In genomic region chr7:141481971-141482370, GRCh38 we compare ENCODE assay signal across 24 cellular contexts.
DNase-seq lines count a peak whose midpoint lies in the region; ATAC-seq, FAIRE-seq and TF ChIP-seq lines count a peak whose summit lies in the region.
"Had no signal": no experiment of that assay in that cellular context is flagged by ENCODE, and none has a peak within 500 bp of the region (broad histone marks: within the 10 kb centered on the region; RNA-seq: fewer than 3 reads in every experiment).

No MANE protein-coding gene starts in this region.

- DNase-seq in cardiac septum (ENCODE audit: low spot score), result peak; percentile 27
- DNase-seq in right cardiac atrium, result no peak
- no peak for DNase-seq in H1 (ENCODE audit: low read depth in 1 of 2, low spot score in 2 of 2)
- peak in 22 of 42 donors; percentile 19 to 82 (median 44) for DNase-seq in head of caudate nucleus
- DNase-seq in GM03348 (ENCODE audit: low spot score), result no peak
- DNase-seq in amniotic stem cell (lab: John Stamatoyannopoulos, UW), result no peak
- no peak for DNase-seq in lower lobe of right lung
- DNase-seq: AML-193; Caco-2; Calu3; CD4-positive, alpha-beta T cell; CD8-positive, alpha-beta T cell; DMS79 treated with DMSO at 0.1 percent for 48 hours; GF-D8 had no signal

- FAIRE-seq in H1 (lab: Jason Lieb, UNC), result no peak
- FAIRE-seq: A549, D721Med, G401.6, GM12878, GM12892, GM18507, GM19239 had no signal

- no peak overlapping the region for H3K27ac ChIP-seq in right cardiac atrium (ENCODE audit: low read length)
- no peak overlapping the region for H3K27ac ChIP-seq in H1 (ENCODE audit: low read depth, low read length)
- H3K27ac ChIP-seq in lower lobe of right lung, result no peak overlapping the region
- H3K27ac ChIP-seq: 22Rv1; A549; BLaER1 treated with 17β-estradiol and CSF1 and Interleukin-3, amounts not matched to agents 10 nM and 100 nM; C4-2B had no signal

- intact Hi-C loops in cardiac septum (cut with DNase I), result no loop called here
- intact Hi-C loops in right cardiac atrium (cut with DNase I), result no loop called here
- intact Hi-C loops in head of caudate nucleus (cut with DNase I), result no loop called here
- intact Hi-C loops in lower lobe of right lung (cut with DNase I), result no loop called here

- no peak overlapping the region for H2BK120ac ChIP-seq in H1 (replicated peaks; ENCODE audit: low read depth, low read length)

- no peak overlapping the region for H4K91ac ChIP-seq in H1 (replicated peaks; ENCODE audit: insufficient read length, low read length)

- no peak overlapping the region for H3K4me2 ChIP-seq in H1 (ENCODE audit: insufficient read depth in 1 of 2, low read depth in 2 of 2, low read length in 2 of 2)
- H3K4me2 ChIP-seq: A549; BLaER1 treated with 17β-estradiol and CSF1 and Interleukin-3, amounts not matched to agents 10 nM and 100 nM had no signal

- WGBS in right cardiac atrium, result 86% methylated on average over 5 of the region's 5 CpGs
- WGBS in H1 (ENCODE audit: extremely low coverage in 1 of 2, insufficient coverage in 1 of 2, insufficient read length in 1 of 2, insufficient replicate concordance in 2 of 2, low coverage in 1 of 2, low lambda C conversion rate in 2 of 2, missing lambda C conversion rate in 1 of 2), 2 experiments, result 90% methylated on average over 5 of the region's 5 CpGs; no CpG with 5 or more reads in 1 of the 2 experiments

- no peak overlapping the region for H2AFZ ChIP-seq in H1 (ENCODE audit: low read length)

- H3K9ac ChIP-seq in H1 (replicated peaks in 1 of 4; ENCODE audit: extremely low read depth in 1 of 4, low read depth in 3 of 4, low read length in 3 of 4), result no peak overlapping the region
- H3K9ac ChIP-seq: BLaER1 treated with 17β-estradiol and CSF1 and Interleukin-3, amounts not matched to agents 10 nM and 100 nM had no signal

- H3K79me1 ChIP-seq in H1 (ENCODE audit: low read depth, low read length), result no peaks in the 10 kb centered on the region

- H3K4me3 ChIP-seq in right cardiac atrium (ENCODE audit: low read length), result no peak overlapping the region
- H3K4me3 ChIP-seq in H1 (ENCODE audit: extremely low read depth in 1 of 4, insufficient read depth in 2 of 4, low read depth in 3 of 4, low read length in 4 of 4), result no peak overlapping the region
- no peak overlapping the region for H3K4me3 ChIP-seq in lower lobe of right lung
- H3K4me3 ChIP-seq: A549; BLaER1 treated with 17β-estradiol and CSF1 and Interleukin-3, amounts not matched to agents 10 nM and 100 nM; GM12878 had no signal

- TF ChIP-seq CTCF in H1 (IDR thresholded peaks at IDR 0.05; ENCODE audit: control extremely low read depth in 1 of 3, insufficient read depth in 1 of 3, low read depth in 1 of 3, low read length in 3 of 3), result no peak
- no peak for TF ChIP-seq CTCF in lower lobe of right lung (IDR thresholded peaks at IDR 0.05)

- no peak overlapping the region for H2BK20ac ChIP-seq in H1 (ENCODE audit: low read length)

- H3K23ac ChIP-seq in H1 (ENCODE audit: insufficient read length), result no peak overlapping the region

- H3K23me2 ChIP-seq in H1 (ENCODE audit: low read depth, low read length), result no peaks in the 10 kb centered on the region

- CTCF ChIA-PET in H1 (lab: Charles Lee; ENCODE audit: partially characterized antibody), result interaction anchor here (0.6 to 2.0 kb wide), 13 partner anchors 9 to 217 kb away, joined by 3 to 5 read pairs (median 3); no protein-coding TSS in a partner anchor

- TF ChIP-seq RAD21 in H1 (IDR thresholded peaks at IDR 0.05 in 1 of 2, conservative IDR thresholded peaks at IDR 0.05 in 1 of 2; ENCODE audit: low read depth in 2 of 2, low read length in 2 of 2), result peak; percentile 9 to 20; a peak in 1 of 4 replicates

- no peak overlapping the region for H2BK15ac ChIP-seq in H1 (ENCODE audit: low read length)

- ATAC-seq in right cardiac atrium (no peak), lower lobe of right lung (no peak)
- ATAC-seq: A549; CD8-positive, alpha-beta T cell; GM12878 had no signal

- no peak overlapping the region for H3K14ac ChIP-seq in H1 (ENCODE audit: insufficient read length)

- H3K27me3 ChIP-seq in right cardiac atrium (ENCODE audit: control insufficient read depth, insufficient read depth) (no peaks in the 10 kb centered on the region), H1 (replicated peaks in 1 of 4; ENCODE audit: control insufficient read depth in 3 of 4, extremely low read depth in 1 of 4, insufficient read depth in 3 of 4, low read length in 3 of 4) (no peaks in the 10 kb centered on the region), lower lobe of right lung (ENCODE audit: low read depth) (no peaks in the 10 kb centered on the region)
- H3K27me3 ChIP-seq: BLaER1 treated with 17β-estradiol and CSF1 and Interleukin-3, amounts not matched to agents 10 nM and 100 nM had no signal

- H3K56ac ChIP-seq in H1 (replicated peaks; ENCODE audit: insufficient read length, low read depth, low read length), result no peak overlapping the region

- H3K9me3 ChIP-seq in right cardiac atrium (ENCODE audit: control insufficient read depth, low read length) (no peaks in the 10 kb centered on the region), H1 (ENCODE audit: insufficient read depth in 2 of 2, low read depth in 1 of 2, low read length in 1 of 2) (no peaks in the 10 kb centered on the region), lower lobe of right lung (no peaks in the 10 kb centered on the region)
- H3K9me3 ChIP-seq: Caco-2 had no signal

- H3K36me3 ChIP-seq in H1 (ENCODE audit: control insufficient read depth in 2 of 4, insufficient read depth in 4 of 4, low read length in 3 of 4), result no peaks in the 10 kb centered on the region
- no peaks in the 10 kb centered on the region for H3K36me3 ChIP-seq in lower lobe of right lung
- H3K36me3 ChIP-seq: BLaER1 treated with 17β-estradiol and CSF1 and Interleukin-3, amounts not matched to agents 10 nM and 100 nM had no signal

- H4K20me1 ChIP-seq in H1 (replicated peaks in 1 of 2; ENCODE audit: control insufficient read depth in 1 of 2, insufficient read depth in 2 of 2, low read length in 2 of 2), result no peaks in the 10 kb centered on the region
- H4K20me1 ChIP-seq: BLaER1 treated with 17β-estradiol and CSF1 and Interleukin-3, amounts not matched to agents 10 nM and 100 nM had no signal

- H4K8ac ChIP-seq in H1 (ENCODE audit: extremely low read depth, insufficient read depth, low read length), result no peak overlapping the region

- no peak overlapping the region for H2AK5ac ChIP-seq in H1 (ENCODE audit: low read depth, low read length)

- H3K18ac ChIP-seq in H1 (ENCODE audit: extremely low read depth, low read length), result no peak overlapping the region

- H3K79me2 ChIP-seq in H1 (ENCODE audit: control insufficient read depth in 1 of 2, insufficient read depth in 2 of 2, low read length in 2 of 2), result no peaks in the 10 kb centered on the region

- POLR2A ChIA-PET in H1 (lab: Charles Lee; ENCODE audit: partially characterized antibody), result interaction anchor here (0.6 kb wide), 1 partner anchor 9 kb away, joined by 3 read pairs; no protein-coding TSS in a partner anchor

- H3K4me1 ChIP-seq in right cardiac atrium (ENCODE audit: control insufficient read depth, insufficient read depth, low read length), result no peaks in the 10 kb centered on the region
- no peaks in the 10 kb centered on the region; a peak in 1 of 7 replicates for H3K4me1 ChIP-seq in H1 (replicated peaks in 1 of 4; ENCODE audit: control insufficient read depth in 3 of 4, insufficient read depth in 4 of 4, low read length in 3 of 4)
- no peaks in the 10 kb centered on the region for H3K4me1 ChIP-seq in lower lobe of right lung
- H3K4me1 ChIP-seq: A549, Caco-2 had no signal

- no peak overlapping the region for H4K5ac ChIP-seq in H1 (ENCODE audit: insufficient read length, low read depth, low read length)

- no peak for TF ChIP-seq POLR2A in H1 (IDR thresholded peaks at IDR 0.05; ENCODE audit: control extremely low read depth in 1 of 2, low read depth in 2 of 2, low read length in 2 of 2)

- no peak overlapping the region for H2BK12ac ChIP-seq in H1 (ENCODE audit: low read depth, low read length)

- no peak overlapping the region for H2BK5ac ChIP-seq in H1 (ENCODE audit: low read depth, low read length)

- TF ChIP-seq EP300 in H1 (IDR thresholded peaks at IDR 0.05; ENCODE audit: borderline replicate concordance in 1 of 2, low read depth in 2 of 2, low read length in 2 of 2), result no peak

- no peak overlapping the region for H3K4ac ChIP-seq in H1 (replicated peaks; ENCODE audit: insufficient read length, low read depth, low read length)

TF ChIP-seq in H1, 55 proteins besides CTCF, POLR2A, EP300 and RAD21 (continues in another document):
- TF ChIP-seq TCF12 (IDR thresholded peaks at IDR 0.05; ENCODE audit: low read depth, low read length) (no peak), YY1 (IDR thresholded peaks at IDR 0.05; ENCODE audit: low read depth, low read length) (no peak), MAFK (IDR thresholded peaks at IDR 0.05; ENCODE audit: low read depth, low read length) (no peak), CBX8 (IDR thresholded peaks at IDR 0.05; ENCODE audit: borderline replicate concordance, low read depth, low read length) (no peak), KDM1A (IDR thresholded peaks at IDR 0.05; ENCODE audit: borderline replicate concordance, low read length) (no peak), ASH2L (IDR thresholded peaks at IDR 0.05; ENCODE audit: low read length) (no peak), CTBP2 (IDR thresholded peaks at IDR 0.05; ENCODE audit: borderline replicate concordance, insufficient read depth, insufficient read length, low read length) (no peak), CREB1 (IDR thresholded peaks at IDR 0.05) (no peak), CHD2 (IDR thresholded peaks at IDR 0.05; ENCODE audit: low read length) (no peak), NRF1 (IDR thresholded peaks at IDR 0.05; ENCODE audit: low read depth, low read length) (no peak), GABPA (IDR thresholded peaks at IDR 0.05; ENCODE audit: borderline replicate concordance, insufficient read depth, low read length) (no peak), POU5F1 (IDR thresholded peaks at IDR 0.05; ENCODE audit: low read depth, low read length) (no peak), GTF2F1 (IDR thresholded peaks at IDR 0.05; ENCODE audit: borderline replicate concordance, low read depth, low read length) (no peak), KDM4A (IDR thresholded peaks at IDR 0.05; ENCODE audit: low read depth, low read length, severe bottlenecking) (no peak), SIN3A (conservative IDR thresholded peaks at IDR 0.05 in 1 of 2, IDR thresholded peaks at IDR 0.05 in 1 of 2; ENCODE audit: low read depth in 1 of 2, low read length in 2 of 2) (no peak), TEAD4 (IDR thresholded peaks at IDR 0.05; ENCODE audit: low read depth, low read length) (no peak), SAP30 (IDR thresholded peaks at IDR 0.05; ENCODE audit: insufficient read depth, insufficient replicate concordance, low read length) (no peak), RBBP5 (IDR thresholded peaks at IDR 0.05; ENCODE audit: borderline replicate concordance, low read depth, low read length) (no peak)

Comparison
In these comparisons a context has a peak if more than half of its experiments do, and no peak if none do; other contexts are left out.
1. DNase-seq: peak in cardiac septum (single experiment) and head of caudate nucleus (22 of 42); none in right cardiac atrium (0 of 3), H1 (0 of 2), GM03348 (single experiment), amniotic stem cell (single experiment) and lower lobe of right lung (single experiment).